26 cellular contexts compared by ENCODE assay signal in the genomic region with DNA sequence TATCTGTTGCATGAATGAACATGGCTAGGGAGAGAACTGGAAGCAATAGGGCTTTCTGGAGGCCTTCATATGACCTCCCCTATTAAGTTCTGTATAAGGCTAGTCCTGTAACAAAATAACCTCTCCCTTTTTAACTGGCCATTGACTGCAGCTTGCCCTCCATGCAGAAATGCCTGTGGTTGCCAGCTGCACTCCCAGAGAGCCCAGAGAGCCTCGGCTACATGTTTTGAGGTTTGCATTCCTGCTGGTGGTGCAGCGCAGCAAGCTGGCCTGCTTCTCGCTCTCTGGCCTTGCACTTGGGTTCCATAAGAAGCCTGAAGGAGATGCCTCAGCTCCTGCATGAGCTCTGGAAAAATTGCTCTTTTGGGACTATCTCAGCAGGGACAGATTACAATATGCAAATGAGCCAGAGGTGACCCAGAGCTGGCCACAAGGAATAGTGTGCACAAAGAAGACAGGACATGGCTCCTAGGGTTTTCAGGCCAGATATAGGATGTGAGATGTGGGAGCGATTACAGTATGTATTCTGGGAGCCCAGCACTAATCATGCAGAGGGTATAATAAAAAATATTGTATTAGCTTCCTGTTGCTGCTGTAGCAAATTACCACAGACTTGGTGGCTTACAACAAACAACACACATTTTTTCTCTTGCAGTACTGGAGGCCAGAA.
"Had no signal": no experiment of that assay in that cellular context is flagged by ENCODE, and none has a peak within 500 bp of the region (broad histone marks: within the 10 kb centered on the region; RNA-seq: fewer than 3 reads in every experiment).

No MANE protein-coding gene starts in this region.

- H3K79me2 ChIP-seq: hepatocyte had no signal

- ATAC-seq: foreskin keratinocyte; gastroesophageal sphincter; heart left ventricle; left cardiac atrium; left lung; natural killer cell; psoas muscle; right cardiac atrium; stimulated activated memory B cell treated with anti-CD40 and anti-IgM and Interleukin-4, amounts not matched to agents 10 μg/mL and 1 μg/mL and 100 μg/mL, for 72 hours; stimulated activated naive CD8-positive, alpha-beta T cell treated with anti-CD3 and anti-CD28 coated beads, Interleukin-15, Interleukin-2, amounts not matched to agents 100 U/mL and 50 U/mL, for 24 hours had no signal

- H3K4me1 ChIP-seq: foreskin keratinocyte, gastroesophageal sphincter, heart left ventricle, left lung, psoas muscle, sigmoid colon, spleen, tibial nerve, upper lobe of left lung had no signal

- H3K27me3 ChIP-seq: ovary, tibial nerve, upper lobe of left lung had no signal

- H2AFZ ChIP-seq: hepatocyte had no signal

- H3K27ac ChIP-seq: dorsolateral prefrontal cortex, foreskin keratinocyte, gastroesophageal sphincter, heart left ventricle, hepatocyte, left lung, ovary, psoas muscle, sigmoid colon, skin epidermis, spleen, thoracic aorta, tibial nerve, upper lobe of left lung had no signal

- H3K4me1 Mint-ChIP-seq: stimulated activated memory B cell treated with anti-CD40 and anti-IgM and Interleukin-4, amounts not matched to agents 10 μg/mL and 1 μg/mL and 100 μg/mL, for 72 hours had no signal

- H3K9me3 Mint-ChIP-seq: mesothelial cell of epicardium; natural killer cell; stimulated activated memory B cell treated with anti-CD40 and anti-IgM and Interleukin-4, amounts not matched to agents 10 μg/mL and 1 μg/mL and 100 μg/mL, for 72 hours had no signal

- DNase-seq: dorsolateral prefrontal cortex; effector CD4-positive, alpha-beta T cell; foreskin keratinocyte; heart left ventricle; left cardiac atrium; left lung; mesenchymal stem cell; natural killer cell; occipital lobe; ovary; posterior cingulate gyrus; psoas muscle; right cardiac atrium; sigmoid colon; spleen; stimulated activated CD4-positive, alpha-beta T cell treated with anti-CD3 and anti-CD28 coated beads, Interleukin-4, amount 100 ng/mL, for 4 hours; stimulated activated naive CD8-positive, alpha-beta T cell treated with anti-CD3 and anti-CD28 coated beads, Interleukin-15, Interleukin-2, amounts not matched to agents 100 U/mL and 50 U/mL, for 24 hours; substantia nigra; upper lobe of left lung had no signal

- H3K36me3 Mint-ChIP-seq: mesothelial cell of epicardium; natural killer cell; stimulated activated memory B cell treated with anti-CD40 and anti-IgM and Interleukin-4, amounts not matched to agents 10 μg/mL and 1 μg/mL and 100 μg/mL, for 72 hours had no signal

- H3K4me3 Mint-ChIP-seq: mesothelial cell of epicardium; natural killer cell; stimulated activated memory B cell treated with anti-CD40 and anti-IgM and Interleukin-4, amounts not matched to agents 10 μg/mL and 1 μg/mL and 100 μg/mL, for 72 hours had no signal

- H3K4me3 ChIP-seq: dorsolateral prefrontal cortex, gastroesophageal sphincter, heart left ventricle, hepatocyte, left lung, ovary, psoas muscle, sigmoid colon, skin epidermis, spleen, thoracic aorta, tibial nerve, upper lobe of left lung had no signal

- H3K9me3 ChIP-seq: gastroesophageal sphincter, heart left ventricle, left lung, ovary, psoas muscle, spleen, thoracic aorta, tibial nerve, upper lobe of left lung had no signal

- H3K36me3 ChIP-seq: gastroesophageal sphincter, heart left ventricle, left lung, ovary, sigmoid colon, spleen, thoracic aorta, tibial nerve, upper lobe of left lung had no signal

- H3K4me2 ChIP-seq: hepatocyte had no signal

- H3K27ac Mint-ChIP-seq: mesothelial cell of epicardium; natural killer cell; stimulated activated memory B cell treated with anti-CD40 and anti-IgM and Interleukin-4, amounts not matched to agents 10 μg/mL and 1 μg/mL and 100 μg/mL, for 72 hours had no signal
